9 cellular contexts compared by ENCODE assay signal in the genomic region with DNA sequence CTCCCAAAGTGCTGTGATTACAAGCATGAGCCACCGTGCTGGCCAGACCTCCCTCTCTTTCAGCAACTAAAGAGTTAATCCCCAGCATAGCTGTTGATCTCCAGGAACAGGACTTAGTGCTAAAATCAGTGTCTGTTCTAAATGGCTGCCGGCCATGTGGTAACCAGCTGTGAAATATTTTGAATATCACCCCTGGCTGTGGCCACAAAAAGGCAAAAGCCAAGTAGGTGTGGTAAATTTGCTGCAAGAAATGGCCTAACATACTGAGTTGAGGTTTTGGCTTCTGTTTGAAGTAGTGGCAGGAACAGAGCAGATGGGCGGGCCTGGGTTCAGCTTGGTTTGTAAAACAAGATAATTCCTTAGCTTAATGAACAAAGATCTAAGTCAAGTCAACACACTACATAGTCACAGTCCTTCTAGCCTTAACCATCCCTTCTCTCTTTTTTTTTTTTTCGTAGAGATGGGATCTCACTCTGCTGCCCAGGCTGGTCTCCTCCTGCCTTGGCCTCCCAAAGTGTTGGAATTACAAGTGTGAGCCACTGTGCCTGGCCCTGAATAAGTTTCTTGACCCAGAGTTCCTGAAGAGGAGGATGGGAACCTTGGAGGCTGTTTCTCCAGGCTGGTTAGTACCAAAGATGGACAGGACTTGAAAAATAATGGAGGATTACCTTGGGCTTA. TPM values are rescaled to one million over a fixed set of nuclear protein-coding genes. Genes with fewer than 3 reads are reported as not detected.
DNase-seq lines count a peak whose midpoint lies in the region; ATAC-seq and TF ChIP-seq lines count a peak whose summit lies in the region.
"Had no signal": no experiment of that assay in that cellular context is flagged by ENCODE, and none has a peak within 500 bp of the region (broad histone marks: within the 10 kb centered on the region; RNA-seq: fewer than 3 reads in every experiment).

No MANE protein-coding gene starts in this region.

- peak; percentile 46 for ATAC-seq in GM19452 (IDR thresholded peaks at IDR 0.05; ENCODE audit: unreplicated experiment)
- peak; percentile 99 for ATAC-seq in effector memory CD8-positive, alpha-beta T cell (replicated peaks)

- no peaks in the 10 kb centered on the region for H3K27me3 ChIP-seq in ascending aorta
- H3K27me3 ChIP-seq: upper lobe of left lung had no signal

- H3K27ac Mint-ChIP-seq in effector memory CD8-positive, alpha-beta T cell, result peak overlapping the region in 1 of 2 donors; percentile 82

- DNase-seq in ACHN (peak; percentile 41), T-helper 22 cell (ENCODE audit: low read depth) (peak; percentile 19), posterior vena cava (ENCODE audit: low spot score) (peak; percentile 82), ascending aorta (ENCODE audit: low spot score in 2 of 2) (no peak), amniotic stem cell (lab: John Stamatoyannopoulos, UW) (no peak), NCI-H2081 (lab: John Stamatoyannopoulos, UW) (no peak)
- peak; percentile 65 to 71 (median 68) for DNase-seq in effector memory CD8-positive, alpha-beta T cell

- no peaks in the 10 kb centered on the region for H3K9me3 ChIP-seq in ascending aorta
- H3K9me3 ChIP-seq: upper lobe of left lung had no signal

- no peak overlapping the region for H3K4me3 ChIP-seq in ascending aorta
- H3K4me3 ChIP-seq: upper lobe of left lung had no signal

- H3K4me1 Mint-ChIP-seq in effector memory CD8-positive, alpha-beta T cell (ENCODE audit: low read depth in 2 of 2), result peaks cover 21 to 26% of the 10 kb centered on the region in 2 donors

- H3K4me3 Mint-ChIP-seq in effector memory CD8-positive, alpha-beta T cell, result peak overlapping the region; percentile 71 to 73

- no peaks in the 10 kb centered on the region for H3K27me3 Mint-ChIP-seq in effector memory CD8-positive, alpha-beta T cell

- in situ Hi-C loops in ACHN (cut with HindIII; ENCODE audit: low pct_ligation_motif_present, low pct_unique_long_range_greater_than_20kb, low sequenced_read_pairs), result no loop called here

- no peaks in the 10 kb centered on the region for H3K36me3 ChIP-seq in ascending aorta
- H3K36me3 ChIP-seq: upper lobe of left lung had no signal

- H3K4me1 ChIP-seq in ascending aorta, result no peaks in the 10 kb centered on the region

- intact Hi-C loops in posterior vena cava (cut with DNase I) (no loop called here), ascending aorta (cut with DNase I) (no loop called here)

- peaks cover 6% of the 10 kb centered on the region for H3K36me3 Mint-ChIP-seq in effector memory CD8-positive, alpha-beta T cell (ENCODE audit: insufficient read depth)

- no peak for TF ChIP-seq CTCF in ascending aorta (IDR thresholded peaks at IDR 0.05)

- H3K27ac ChIP-seq in ascending aorta, result no peak overlapping the region
- H3K27ac ChIP-seq: upper lobe of left lung had no signal

- H3K9me3 Mint-ChIP-seq in effector memory CD8-positive, alpha-beta T cell, result no peaks in the 10 kb centered on the region

RNA-seq across cellular contexts. Expression of gene AGFG2, which starts 22.7 kb away (rescaled TPM):
- total RNA-seq in posterior vena cava (10 to 100 TPM; 18.8 to 20.4 TPM), ascending aorta (30.0 TPM)

RNA-seq across cellular contexts. Expression of gene NYAP1, which starts 32.5 kb away (rescaled TPM):
- total RNA-seq in posterior vena cava (1 to 10 TPM in 1 of 2 donors, under 1 TPM in 1; 0.86 to 1.4 TPM), ascending aorta (0.96 TPM)

RNA-seq across cellular contexts. Expression of gene TSC22D4, which starts 37.3 kb away (rescaled TPM):
- total RNA-seq in posterior vena cava (10 to 100 TPM; 25.3 to 29.1 TPM), ascending aorta (68.2 TPM)

RNA-seq across cellular contexts. Expression of gene SPACDR, which starts 52.2 kb away (rescaled TPM):
- total RNA-seq in posterior vena cava (under 1 TPM in 1 of 2 donors, not detected in 1; 0.62 TPM), ascending aorta (not detected)

RNA-seq across cellular contexts. Expression of gene SAP25, which starts 57.4 kb away (rescaled TPM):
- total RNA-seq in posterior vena cava, result 1 to 10 TPM; 2.8 to 5.0 TPM
- total RNA-seq in ascending aorta, result 11.8 TPM

Comparison
In these comparisons a context has a peak if more than half of its experiments do, and no peak if none do; other contexts are left out.
1. DNase-seq: peak in ACHN (single experiment), T-helper 22 cell (single experiment), effector memory CD8-positive, alpha-beta T cell (3 of 3) and posterior vena cava (single experiment); none in ascending aorta (0 of 2), amniotic stem cell (single experiment) and NCI-H2081 (0 of 2).